In genomic region chr16:3155972-3156371, GRCh38 we compare ENCODE assay signal across 35 cellular contexts. TPM values are rescaled to one million over a fixed set of nuclear protein-coding genes. Genes with fewer than 3 reads are reported as not detected.
"Had no signal": no experiment of that assay in that cellular context is flagged by ENCODE, and none has a peak within 500 bp of the region (broad histone marks: within the 10 kb centered on the region; RNA-seq: fewer than 3 reads in every experiment).

No MANE protein-coding gene starts in this region.

- H3K27ac ChIP-seq: esophagus squamous epithelium, heart right ventricle, parathyroid adenoma, stomach, thyroid gland, vagina had no signal

- H3K36me3 Mint-ChIP-seq: mesothelial cell of epicardium; natural killer cell treated with Interleukin-12 subunit alpha and Interleukin-12 subunit beta and Interleukin-15 and Interleukin-18, amount 100 ng/mL, for 72 hours had no signal

- H3K9ac ChIP-seq: parathyroid adenoma had no signal

- H3K4me3 ChIP-seq: esophagus squamous epithelium, heart right ventricle, mucosa of descending colon, smooth muscle cell, stomach, thyroid gland, vagina had no signal

- H3K27ac Mint-ChIP-seq: mesothelial cell of epicardium; stimulated activated effector memory CD8-positive, alpha-beta T cell treated with anti-CD3 and anti-CD28 coated beads, Interleukin-12 subunit alpha, Interleukin-12 subunit beta, amount 100 ng/mL, for 72 hours had no signal

- H3K27me3 ChIP-seq: thyroid gland, vagina had no signal

- ATAC-seq: effector memory CD8-positive, alpha-beta T cell; heart right ventricle; mucosa of descending colon; natural killer cell treated with Interleukin-12 subunit alpha and Interleukin-12 subunit beta and Interleukin-15 and Interleukin-18, amount 100 ng/mL, for 72 hours; sciatic nerve; stimulated activated effector memory CD8-positive, alpha-beta T cell treated with anti-CD3 and anti-CD28 coated beads, Interleukin-12 subunit alpha, Interleukin-12 subunit beta, amount 100 ng/mL, for 72 hours had no signal

- H3K9me3 ChIP-seq: esophagus squamous epithelium, mucosa of descending colon, stomach, thyroid gland, vagina had no signal

- H3K4me1 ChIP-seq: parathyroid adenoma had no signal

- FAIRE-seq: endometrium had no signal

- H3K9me3 Mint-ChIP-seq: mesothelial cell of epicardium; natural killer cell treated with Interleukin-12 subunit alpha and Interleukin-12 subunit beta and Interleukin-15 and Interleukin-18, amount 100 ng/mL, for 72 hours; stimulated activated effector memory CD8-positive, alpha-beta T cell treated with anti-CD3 and anti-CD28 coated beads, Interleukin-12 subunit alpha, Interleukin-12 subunit beta, amount 100 ng/mL, for 72 hours had no signal

- H3K27me3 Mint-ChIP-seq: effector memory CD8-positive, alpha-beta T cell; natural killer cell treated with Interleukin-12 subunit alpha and Interleukin-12 subunit beta and Interleukin-15 and Interleukin-18, amount 100 ng/mL, for 72 hours had no signal

- DNase-seq: cortex of kidney; effector memory CD8-positive, alpha-beta T cell; erythroblast; esophagus squamous epithelium; foreskin melanocyte; glutamatergic neuron; heart right ventricle; hippocampal formation; islet precursor cell; mesenchymal stem cell; naive B cell; stimulated activated CD4-positive, alpha-beta T cell treated with anti-CD3 and anti-CD28 coated beads, Interleukin-12 subunit alpha, Interleukin-12 subunit beta, amount 100 ng/mL, for 4 hours; stimulated activated CD4-positive, alpha-beta T cell treated with anti-CD3 and anti-CD28 coated beads, Interleukin-1b, Interleukin-23, amount 100 ng/mL, for 48 hours; stimulated activated CD4-positive, alpha-beta T cell treated with anti-CD3 and anti-CD28 coated beads, Interleukin-4, amount 100 ng/mL, for 24 hours; stimulated activated naive CD4-positive, alpha-beta T cell treated with Interleukin-2 at 50 U/mL for 16 hours; stomach; thyroid gland; trophoblast cell had no signal

- H3K36me3 ChIP-seq: esophagus squamous epithelium, heart right ventricle, stomach, thyroid gland, vagina had no signal

- H3K4me3 Mint-ChIP-seq: natural killer cell treated with Interleukin-12 subunit alpha and Interleukin-12 subunit beta and Interleukin-15 and Interleukin-18, amount 100 ng/mL, for 72 hours; stimulated activated effector memory CD8-positive, alpha-beta T cell treated with anti-CD3 and anti-CD28 coated beads, Interleukin-12 subunit alpha, Interleukin-12 subunit beta, amount 100 ng/mL, for 72 hours had no signal

RNA-seq across cellular contexts. Expression of gene OR1F1, which starts 32.0 kb away (rescaled TPM):
- total RNA-seq: dermis microvascular lymphatic vessel endothelial cell; esophagus squamous epithelium; heart right ventricle; lower leg skin; lung microvascular endothelial cell; mesothelial cell of epicardium; mucosa of descending colon; natural killer cell treated with Interleukin-12 subunit alpha and Interleukin-12 subunit beta and Interleukin-15 and Interleukin-18, amount 100 ng/mL, for 72 hours; progenitor cell of endocrine pancreas; sciatic nerve; smooth muscle cell; stomach; subcutaneous adipose tissue; thyroid gland; ureter; vagina had no signal
- polyA plus RNA-seq: heart right ventricle, smooth muscle cell, stomach had no signal

RNA-seq across cellular contexts. Expression of gene ZNF205, which starts 43.6 kb away (rescaled TPM):
- total RNA-seq: natural killer cell treated with Interleukin-12 subunit alpha and Interleukin-12 subunit beta and Interleukin-15 and Interleukin-18, amount 100 ng/mL, for 72 hours had no signal

RNA-seq across cellular contexts. Expression of gene ZSCAN10, which starts 56.9 kb away (rescaled TPM):
- total RNA-seq: dermis microvascular lymphatic vessel endothelial cell, esophagus squamous epithelium, heart right ventricle, lower leg skin, lung microvascular endothelial cell, mucosa of descending colon, neural crest cell, osteoblast, sciatic nerve, smooth muscle cell, stomach, subcutaneous adipose tissue, thyroid gland, ureter, vagina had no signal
- polyA plus RNA-seq: smooth muscle cell, stomach had no signal
